Comparison of ENCODE assay signal across 18 cellular contexts in genomic region chr19:28454083-28454482, GRCh38.
A peak's percentile ranks its signal among the peaks of the same experiment; 100 is the strongest.
DNase-seq lines count a peak whose midpoint lies in the region; ATAC-seq, FAIRE-seq and TF ChIP-seq lines count a peak whose summit lies in the region.
"Had no signal": no experiment of that assay in that cellular context is flagged by ENCODE, and none has a peak within 500 bp of the region (broad histone marks: within the 10 kb centered on the region; RNA-seq: fewer than 3 reads in every experiment).

No MANE protein-coding gene starts in this region.

- H2AFZ ChIP-seq in astrocyte (ENCODE audit: low read depth, low read length), result no peak overlapping the region

- H3K4me3 ChIP-seq in astrocyte (ENCODE audit: insufficient read depth, low read depth, low read length) (no peak overlapping the region), fibroblast of the aortic adventitia (ENCODE audit: low read depth, low read length) (no peak overlapping the region), vagina (no peak overlapping the region)
- H3K4me3 ChIP-seq: BLaER1 had no signal

- no peak for TF ChIP-seq POLR2A in vagina (IDR thresholded peaks at IDR 0.05)

- no peaks in the 10 kb centered on the region for H3K9me3 Mint-ChIP-seq in astrocyte (ENCODE audit: unreplicated experiment)
- H3K9me3 Mint-ChIP-seq in HFFc6, result peaks cover 44% of the 10 kb centered on the region

- no peak overlapping the region for H3K4me3 Mint-ChIP-seq in astrocyte (ENCODE audit: unreplicated experiment)
- H3K4me3 Mint-ChIP-seq in HFFc6, result no peak overlapping the region

- H3K27ac Mint-ChIP-seq in astrocyte (ENCODE audit: unreplicated experiment) (no peak overlapping the region), HFFc6 (no peak overlapping the region)

- ATAC-seq in GM18907 (IDR thresholded peaks at IDR 0.05; ENCODE audit: unreplicated experiment) (no peak), HG03095 (IDR thresholded peaks at IDR 0.05; ENCODE audit: unreplicated experiment) (no peak)
- ATAC-seq: HepG2 had no signal

- peak overlapping the region; percentile 26 for H3K4me2 ChIP-seq in astrocyte (ENCODE audit: low read length)
- H3K4me2 ChIP-seq: BLaER1, SK-N-SH had no signal

- peaks cover 6% of the 10 kb centered on the region for H3K27me3 Mint-ChIP-seq in astrocyte (ENCODE audit: low read depth, unreplicated experiment)
- no peaks in the 10 kb centered on the region for H3K27me3 Mint-ChIP-seq in HFFc6 (ENCODE audit: insufficient read depth)

- DNase-seq in ELR (ENCODE audit: low read depth) (peak; percentile 1), astrocyte (ENCODE audit: low read depth) (peak; percentile 76), fibroblast of the aortic adventitia (ENCODE audit: low read depth) (peak; percentile 39), renal cortical epithelial cell (ENCODE audit: low read depth) (peak; percentile 97), HFFc6 (no peak), vagina (ENCODE audit: extremely low spot score in 2 of 2) (no peak)
- DNase-seq: DMS 273 treated with DMSO at 0.1 percent for 48 hours, EL, MM.1S, NCI-H1105, NCI-H1694 treated with DMSO at 0.1 percent for 48 hours, NCI-H774, Right ventricle myocardium superior, SK-N-SH had no signal

- no peaks in the 10 kb centered on the region for H3K27me3 ChIP-seq in astrocyte (ENCODE audit: insufficient read depth, low read length)
- no peaks in the 10 kb centered on the region for H3K27me3 ChIP-seq in vagina
- H3K27me3 ChIP-seq: BLaER1 had no signal

- H3K36me3 Mint-ChIP-seq in astrocyte (ENCODE audit: low read depth, unreplicated experiment) (no peaks in the 10 kb centered on the region), HFFc6 (ENCODE audit: low read depth) (no peaks in the 10 kb centered on the region; the same call in 1 of the 2 replicates)

- H3K79me2 ChIP-seq in astrocyte (ENCODE audit: insufficient read depth, low read length), result no peaks in the 10 kb centered on the region

- no peaks in the 10 kb centered on the region for H3K4me1 ChIP-seq in astrocyte (ENCODE audit: insufficient read depth, low read length)
- no peaks in the 10 kb centered on the region for H3K4me1 ChIP-seq in vagina
- H3K4me1 ChIP-seq: BLaER1 had no signal

- H4K20me1 ChIP-seq in astrocyte (ENCODE audit: insufficient read depth, low read length), result no peaks in the 10 kb centered on the region
- H4K20me1 ChIP-seq: BLaER1 had no signal

- H3K36me3 ChIP-seq in astrocyte (ENCODE audit: insufficient read depth, low read length), result no peaks in the 10 kb centered on the region
- no peaks in the 10 kb centered on the region for H3K36me3 ChIP-seq in vagina
- H3K36me3 ChIP-seq: BLaER1 had no signal

- no peak overlapping the region for H3K9ac ChIP-seq in astrocyte (ENCODE audit: low read length)
- H3K9ac ChIP-seq: BLaER1, SK-N-SH had no signal

- H3K27ac ChIP-seq in astrocyte (ENCODE audit: low read depth, low read length), result no peak overlapping the region
- H3K27ac ChIP-seq in vagina, result no peak overlapping the region
- H3K27ac ChIP-seq: BLaER1 had no signal

- intact Hi-C loops in vagina (cut with DNase I), result no loop called here

- H3K9me3 ChIP-seq in astrocyte (ENCODE audit: insufficient read depth, low read depth, low read length) (no peaks in the 10 kb centered on the region), vagina (no peaks in the 10 kb centered on the region)
- H3K9me3 ChIP-seq: BLaER1, SK-N-SH had no signal

- TF ChIP-seq CTCF in astrocyte (IDR thresholded peaks at IDR 0.05; ENCODE audit: insufficient read depth, low read depth, low read length) (no peak), fibroblast of the aortic adventitia (IDR thresholded peaks at IDR 0.05; ENCODE audit: insufficient read depth, low read length) (no peak), HFFc6 (IDR thresholded peaks at IDR 0.05) (no peak), vagina (IDR thresholded peaks at IDR 0.05) (no peak)

- FAIRE-seq in astrocyte (lab: Jason Lieb, UNC), result no peak
- FAIRE-seq: HepG2 had no signal

- H3K4me1 Mint-ChIP-seq in astrocyte (ENCODE audit: low read depth, unreplicated experiment) (peaks cover 2% of the 10 kb centered on the region), HFFc6 (ENCODE audit: low read depth) (no peaks in the 10 kb centered on the region)

Comparison
In these comparisons a context has a peak if more than half of its experiments do, and no peak if none do; other contexts are left out.
1. DNase-seq: peak in ELR (single experiment), astrocyte (single experiment), fibroblast of the aortic adventitia (single experiment) and renal cortical epithelial cell (single experiment); none in HFFc6 (single experiment) and vagina (0 of 2).